Comparison of ENCODE assay signal across 6 cellular contexts in genomic region chr21:10119746-10120535, GRCh38.
DNase-seq lines count a peak whose midpoint lies in the region; ATAC-seq and TF ChIP-seq lines count a peak whose summit lies in the region.
"Not testable (repeated sequence)": the region's sequence is repeated elsewhere in the genome, so short reads cannot be mapped to it uniquely, and the experiment has no call there.

No MANE protein-coding gene starts in this region.

- not testable (repeated sequence) for H3K4me3 ChIP-seq in lung, psoas muscle, tibial artery

- H3K9me3 ChIP-seq in lung (ENCODE audit: control insufficient read depth in 2 of 2, insufficient read depth in 1 of 2, low read length in 1 of 2); psoas muscle: not testable (repeated sequence)
- peaks cover 0 to 12% (median 4%) of the 10 kb centered on the region in 3 donors for H3K9me3 ChIP-seq in tibial artery

- not testable (repeated sequence) for H3K36me3 ChIP-seq in lung (ENCODE audit: control insufficient read depth in 2 of 2, insufficient read depth in 2 of 2, low read length in 2 of 2); psoas muscle (ENCODE audit: insufficient read depth in 1 of 2, low read depth in 1 of 2); tibial artery

- not testable (repeated sequence) for TF ChIP-seq CTCF in lung (IDR thresholded peaks at IDR 0.05; ENCODE audit: control extremely low read depth, extremely low read depth); psoas muscle (IDR thresholded peaks at IDR 0.05); tibial artery (IDR thresholded peaks at IDR 0.05)

- not testable (repeated sequence) for H3K4me1 ChIP-seq in lung (ENCODE audit: control insufficient read depth in 2 of 2, insufficient read depth in 2 of 2, low read length in 2 of 2); psoas muscle; tibial artery

- ATAC-seq in lung (ENCODE audit: insufficient read depth, low FRiP score); psoas muscle: not testable (repeated sequence)

- DNase-seq in activated effector memory CD4-positive, alpha-beta T cell treated with anti-CD3 and anti-CD28 coated beads, Interleukin-2, amount 50 U/mL, for 16 hours = peak; percentile 61
- DNase-seq in ecto neural progenitor cell (ENCODE audit: low spot score) (peak; percentile 31), islet precursor cell (peak; percentile 38), lung (ENCODE audit: low spot score) (peak; percentile 28), psoas muscle (peak; percentile 5 to 40), tibial artery (peak; percentile 15 to 70)

- intact Hi-C loops in psoas muscle (cut with DNase I); tibial artery (cut with DNase I; ENCODE audit: low total_unique reads): not testable (repeated sequence)

- not testable (repeated sequence) for H3K27me3 ChIP-seq in lung (ENCODE audit: control insufficient read depth, insufficient read depth); psoas muscle (ENCODE audit: insufficient read depth in 3 of 3, low read length in 2 of 3); tibial artery

- 77 to 80% methylated on average over 34 to 54 of the region's 58 CpGs for WGBS in lung, 2 donors
- 74 to 79% (median 74%) methylated on average over 22 to 54 of the region's 58 CpGs for WGBS in psoas muscle, 3 donors

- not testable (repeated sequence) for H3K27ac ChIP-seq in lung (ENCODE audit: low read depth in 1 of 2, low read length in 1 of 2); psoas muscle; tibial artery
